Comparison of ENCODE assay signal across 12 cellular contexts in genomic region chr3:122786067-122786466, GRCh38. TPM values are rescaled to one million over a fixed set of nuclear protein-coding genes. Genes with fewer than 3 reads are reported as not detected.
A peak's percentile ranks its signal among the peaks of the same experiment; 100 is the strongest.
DNase-seq lines count a peak whose midpoint lies in the region; ATAC-seq and TF ChIP-seq lines count a peak whose summit lies in the region.
"Had no signal": no experiment of that assay in that cellular context is flagged by ENCODE, and none has a peak within 500 bp of the region (broad histone marks: within the 10 kb centered on the region; RNA-seq: fewer than 3 reads in every experiment).

No MANE protein-coding gene starts in this region.

- H3K9me3 ChIP-seq in psoas muscle: no peaks in the 10 kb centered on the region
- H3K9me3 ChIP-seq: ascending aorta had no signal

- peaks cover 50% of the 10 kb centered on the region for H3K4me1 ChIP-seq in psoas muscle
- H3K4me1 ChIP-seq: ascending aorta had no signal

- no peaks in the 10 kb centered on the region for H3K27me3 ChIP-seq in psoas muscle (ENCODE audit: insufficient read depth in 3 of 3, low read length in 2 of 3)
- H3K27me3 ChIP-seq: ascending aorta had no signal

- 95 to 98% (median 98%) methylated on average over 1 of the region's 1 CpG for WGBS in psoas muscle, 3 donors

- H3K4me3 ChIP-seq in psoas muscle: no peak overlapping the region
- H3K4me3 ChIP-seq: ascending aorta had no signal

- peak overlapping the region; percentile 68 for H3K27ac ChIP-seq in psoas muscle
- H3K27ac ChIP-seq: ascending aorta had no signal

- peak in 1 of 4 donors; percentile 51 for ATAC-seq in psoas muscle
- ATAC-seq in HG03097 (IDR thresholded peaks at IDR 0.05; ENCODE audit: low FRiP score, unreplicated experiment): no peak
- no peak for ATAC-seq in GM18519 (IDR thresholded peaks at IDR 0.05; ENCODE audit: low FRiP score, unreplicated experiment)

- peaks cover 0 to 11% of the 10 kb centered on the region in 2 donors for H3K36me3 ChIP-seq in psoas muscle (ENCODE audit: insufficient read depth in 1 of 2, low read depth in 1 of 2)
- H3K36me3 ChIP-seq: ascending aorta had no signal

- no peak for TF ChIP-seq CTCF in psoas muscle (IDR thresholded peaks at IDR 0.05)

- DNase-seq in EL: peak; percentile 72
- DNase-seq in LoVo (ENCODE audit: low spot score): peak; percentile 62
- DNase-seq in dedifferentiated amniotic fluid mesenchymal stem cell (ENCODE audit: extremely low spot score): peak; percentile 16
- no peak for DNase-seq in psoas muscle
- DNase-seq in NCI-H69 (lab: John Stamatoyannopoulos, UW): no peak
- DNase-seq: erythroblast; NCI-H526 treated with DMSO at 0.1 percent for 48 hours; stimulated activated CD4-positive, alpha-beta T cell treated with anti-CD3 and anti-CD28 coated beads, Interleukin-4, amount 100 ng/mL, for 1 hour; substantia nigra had no signal

- intact Hi-C loops in psoas muscle (cut with DNase I): no loop called here

RNA-seq across cellular contexts. Expression of gene HSPBAP1, which starts 7.6 kb away (rescaled TPM):
- total RNA-seq in psoas muscle: 10 to 100 TPM in 3 of 4 donors, 1 to 10 TPM in 1; 4.8 to 18.2 (median 16.2) TPM
- polyA plus RNA-seq in psoas muscle: 10 to 100 TPM in 2 of 3 donors, 1 to 10 TPM in 1; 6.1 to 24.7 (median 18.9) TPM

RNA-seq across cellular contexts. Expression of gene SLC49A4, which starts 8.8 kb away (rescaled TPM):
- 10 to 100 TPM; 12.5 to 44.2 (median 26.9) TPM for total RNA-seq in psoas muscle
- 10 to 100 TPM; 15.1 to 21.8 (median 21.1) TPM for polyA plus RNA-seq in psoas muscle

Comparison
In these comparisons a context has a peak if more than half of its experiments do, and no peak if none do; other contexts are left out.
1. DNase-seq: peak in EL (single experiment), LoVo (single experiment) and dedifferentiated amniotic fluid mesenchymal stem cell (single experiment); none in psoas muscle (0 of 2) and NCI-H69 (single experiment).